1 cellular context compared by ENCODE assay signal in genomic region chr18:67354091-67354490, GRCh38.
TF ChIP-seq lines count a peak whose summit lies in the region.

No MANE protein-coding gene starts in this region.

TF ChIP-seq in WTC11, 78 proteins besides CTCF, POLR2A, EP300 and RAD21 (continued from another document):
- TF ChIP-seq AFF4 (CRISPR knock-in tag; IDR thresholded peaks at IDR 0.05; ENCODE audit: borderline replicate concordance) (no peak), ZNF512 (CRISPR knock-in tag; IDR thresholded peaks at IDR 0.05; ENCODE audit: borderline replicate concordance) (no peak)
